In genomic region chr5:115858396-115858795, GRCh38 we compare ENCODE assay signal across 20 cellular contexts. TPM values are rescaled to one million over a fixed set of nuclear protein-coding genes. Genes with fewer than 3 reads are reported as not detected.
DNase-seq lines count a peak whose midpoint lies in the region; ATAC-seq and TF ChIP-seq lines count a peak whose summit lies in the region.
"Had no signal": no experiment of that assay in that cellular context is flagged by ENCODE, and none has a peak within 500 bp of the region (broad histone marks: within the 10 kb centered on the region; RNA-seq: fewer than 3 reads in every experiment).

No MANE protein-coding gene starts in this region.

- no peak overlapping the region for H3K14ac ChIP-seq in H9 (ENCODE audit: insufficient read depth, low read length)

- no peak overlapping the region for H3K18ac ChIP-seq in H9 (ENCODE audit: insufficient read length, low read depth, low read length)

- peaks cover 9% of the 10 kb centered on the region for H3K9me3 Mint-ChIP-seq in activated CD8-positive, alpha-beta memory T cell treated with anti-CD3 and anti-CD28 coated beads, Interleukin-2, amount 10 ng/mL, durations not matched to agents 7 days and 5 days (ENCODE audit: low read depth)
- peaks cover 6 to 7% of the 10 kb centered on the region in 2 experiments for H3K9me3 Mint-ChIP-seq in H9

- no peaks in the 10 kb centered on the region for H3K4me1 ChIP-seq in H9 (ENCODE audit: insufficient read depth, low read length)
- peaks cover 16% of the 10 kb centered on the region for H3K4me1 ChIP-seq in rectal smooth muscle tissue (ENCODE audit: control insufficient read depth, insufficient read depth, low read length)

- CTCF ChIA-PET in activated CD8-positive, alpha-beta memory T cell treated with anti-CD3 and anti-CD28 coated beads, Interleukin-2, amount 10 ng/mL, durations not matched to agents 7 days and 5 days (lab: Charles Lee) = interaction anchor here (1.3 kb wide), 1 partner anchor 15 kb away, joined by 4 read pairs; no protein-coding TSS in a partner anchor

- no peak overlapping the region for H3K56ac ChIP-seq in H9 (ENCODE audit: insufficient read length, low read depth, low read length)

- no peaks in the 10 kb centered on the region for H4K20me1 ChIP-seq in H9 (ENCODE audit: control insufficient read depth, insufficient read depth, insufficient read length)

- no peaks in the 10 kb centered on the region for H3K27me3 ChIP-seq in H9 (ENCODE audit: insufficient read depth, low read length)
- H3K27me3 ChIP-seq in brain microvascular endothelial cell (replicated peaks) = no peaks in the 10 kb centered on the region
- no peaks in the 10 kb centered on the region for H3K27me3 ChIP-seq in rectal smooth muscle tissue (ENCODE audit: control insufficient read depth, insufficient read depth, low read length)
- H3K27me3 ChIP-seq: BLaER1 treated with 17β-estradiol and CSF1 and Interleukin-3, amounts not matched to agents 10 nM and 100 nM had no signal

- no peak overlapping the region for H4K8ac ChIP-seq in H9 (replicated peaks; ENCODE audit: insufficient read length, low read depth, low read length)

- H3K4me3 ChIP-seq in brain microvascular endothelial cell (ENCODE audit: low read depth, low read length) (no peak overlapping the region), rectal smooth muscle tissue (ENCODE audit: low read length) (peak overlapping the region; percentile 3)
- H3K4me3 ChIP-seq: BLaER1 treated with 17β-estradiol and CSF1 and Interleukin-3, amounts not matched to agents 10 nM and 100 nM; left ventricle myocardium inferior had no signal

- H3K23ac ChIP-seq in H9 (ENCODE audit: insufficient read length, low read depth, low read length) = no peak overlapping the region

- no peak for TF ChIP-seq CTCF in H9 (conservative IDR thresholded peaks at IDR 0.05)
- no peak for TF ChIP-seq CTCF in brain microvascular endothelial cell (IDR thresholded peaks at IDR 0.05; ENCODE audit: low read depth, low read length, missing control alignments)

- DNase-seq in activated CD8-positive, alpha-beta memory T cell treated with anti-CD3 and anti-CD28 coated beads, Interleukin-2, amount 10 ng/mL, durations not matched to agents 7 days and 5 days = no peak
- no peak for DNase-seq in activated CD8-positive, alpha-beta memory T cell treated with anti-CD3 and anti-CD28 coated beads, Interleukin-2, amount 50 U/mL, for 48 hours
- no peak for DNase-seq in H9
- DNase-seq in brain microvascular endothelial cell = no peak
- no peak for DNase-seq in cortex of kidney (lab: John Stamatoyannopoulos, UW)
- DNase-seq in iPS-NIHi7 (ENCODE audit: extremely low spot score) = no peak
- DNase-seq: DMS 273 treated with DMSO at 0.1 percent for 48 hours; left ventricle myocardium inferior; NCI-H1092 treated with DMSO at 0.1 percent for 48 hours; NCI-H2081 treated with DMSO at 0.1 percent for 48 hours; nucleus accumbens; stimulated activated CD4-positive, alpha-beta T cell treated with anti-CD3 and anti-CD28 coated beads, Interleukin-15, amount 100 ng/mL, for 24 hours had no signal

- no peak for ATAC-seq in activated CD8-positive, alpha-beta memory T cell treated with anti-CD3 and anti-CD28 coated beads, Interleukin-2, amount 10 ng/mL, durations not matched to agents 7 days and 5 days
- ATAC-seq in HG03139 (IDR thresholded peaks at IDR 0.05; ENCODE audit: unreplicated experiment) = no peak
- ATAC-seq: activated CD4-positive, CD25-positive, alpha-beta regulatory T cell treated with anti-CD3 and anti-CD28 coated beads, Interleukin-2, amount 50 U/mL, for 24 hours had no signal

- H2BK12ac ChIP-seq in H9 (ENCODE audit: insufficient read length, low read depth, low read length) = no peak overlapping the region

- peak overlapping the region; percentile 67 for H3K4me3 Mint-ChIP-seq in activated CD8-positive, alpha-beta memory T cell treated with anti-CD3 and anti-CD28 coated beads, Interleukin-2, amount 10 ng/mL, durations not matched to agents 7 days and 5 days
- no peak overlapping the region for H3K4me3 Mint-ChIP-seq in H9

- peak overlapping the region; percentile 69 for H3K27ac Mint-ChIP-seq in activated CD8-positive, alpha-beta memory T cell treated with anti-CD3 and anti-CD28 coated beads, Interleukin-2, amount 10 ng/mL, durations not matched to agents 7 days and 5 days
- peak overlapping the region in 2 of 3 experiments; percentile 63 to 65; a peak in 2 of 7 replicates for H3K27ac Mint-ChIP-seq in H9
- H3K27ac Mint-ChIP-seq: brain had no signal

- H3K23me2 ChIP-seq in H9 (ENCODE audit: insufficient read length, low read depth, low read length, poor library complexity, severe bottlenecking) = no peaks in the 10 kb centered on the region

- no peak overlapping the region for H2BK15ac ChIP-seq in H9 (ENCODE audit: low read depth, low read length)

- H2BK5ac ChIP-seq in H9 (ENCODE audit: insufficient read length, low read length) = no peak overlapping the region

- peaks cover 2% of the 10 kb centered on the region; the same call in 1 of the 2 replicates for H3K79me2 ChIP-seq in H9 (ENCODE audit: insufficient read depth, low read length)

- H3K36me3 ChIP-seq in brain microvascular endothelial cell (replicated peaks) = peaks cover 2% of the 10 kb centered on the region
- H3K36me3 ChIP-seq in rectal smooth muscle tissue (ENCODE audit: control insufficient read depth, insufficient read depth, low read length) = no peaks in the 10 kb centered on the region

- no peak overlapping the region for H4K5ac ChIP-seq in H9 (ENCODE audit: insufficient read length, low read depth, low read length)

- no peak overlapping the region for H2AFZ ChIP-seq in H9 (ENCODE audit: low read length)

- H3K9me3 ChIP-seq in H9 (ENCODE audit: control insufficient read depth, low read depth, low read length) = no peaks in the 10 kb centered on the region

- H3K4me2 ChIP-seq in H9 (ENCODE audit: insufficient read depth, insufficient read length, low read length) = no peak overlapping the region
- H3K4me2 ChIP-seq: BLaER1 treated with 17β-estradiol and CSF1 and Interleukin-3, amounts not matched to agents 10 nM and 100 nM had no signal

- H3K36me3 Mint-ChIP-seq in activated CD8-positive, alpha-beta memory T cell treated with anti-CD3 and anti-CD28 coated beads, Interleukin-2, amount 10 ng/mL, durations not matched to agents 7 days and 5 days = peaks cover 21% of the 10 kb centered on the region
- H3K36me3 Mint-ChIP-seq in H9 (ENCODE audit: insufficient read depth in 1 of 3, low read depth in 3 of 3) = peaks cover 0 to 19% (median 3%) of the 10 kb centered on the region in 3 experiments; a peak in 6 of 7 replicates

- no peak overlapping the region for H3T11ph ChIP-seq in H9 (ENCODE audit: low read length)

- no peak overlapping the region for H2BK20ac ChIP-seq in H9 (ENCODE audit: low read depth, low read length, poor library complexity, severe bottlenecking)

- no CpG with 5 or more reads among the region's 3 CpGs for WGBS in H9 (ENCODE audit: extremely low coverage, insufficient read length, low lambda C conversion rate)

- peaks cover 16% of the 10 kb centered on the region for H3K4me1 Mint-ChIP-seq in activated CD8-positive, alpha-beta memory T cell treated with anti-CD3 and anti-CD28 coated beads, Interleukin-2, amount 10 ng/mL, durations not matched to agents 7 days and 5 days
- H3K4me1 Mint-ChIP-seq in H9 = peaks cover 25 to 31% of the 10 kb centered on the region in 2 experiments

- no peak overlapping the region for H3K4ac ChIP-seq in H9 (ENCODE audit: low read depth, low read length)

- no peak overlapping the region for H2AK5ac ChIP-seq in H9 (ENCODE audit: insufficient read length, low read length)

- H2BK120ac ChIP-seq in H9 (ENCODE audit: low read depth, low read length, poor library complexity, severe bottlenecking) = no peak overlapping the region

- H4K91ac ChIP-seq in H9 (ENCODE audit: insufficient read length, low read depth, low read length) = no peak overlapping the region

- no peaks in the 10 kb centered on the region for H3K27me3 Mint-ChIP-seq in activated CD8-positive, alpha-beta memory T cell treated with anti-CD3 and anti-CD28 coated beads, Interleukin-2, amount 10 ng/mL, durations not matched to agents 7 days and 5 days
- H3K27me3 Mint-ChIP-seq in H9 (ENCODE audit: low read depth) = no peaks in the 10 kb centered on the region
- H3K27me3 Mint-ChIP-seq: brain had no signal

- H3K27ac ChIP-seq in H9 (ENCODE audit: insufficient read length, low read depth, low read length) (no peak overlapping the region), brain microvascular endothelial cell (peak overlapping the region; percentile 66), rectal smooth muscle tissue (ENCODE audit: low read depth, low read length) (no peak overlapping the region)
- H3K27ac ChIP-seq: BLaER1 treated with 17β-estradiol and CSF1 and Interleukin-3, amounts not matched to agents 10 nM and 100 nM; left ventricle myocardium inferior had no signal

- H3K9ac ChIP-seq in H9 (ENCODE audit: extremely low read depth, insufficient read length, low read length) (no peak overlapping the region), rectal smooth muscle tissue (ENCODE audit: low read length) (no peak overlapping the region)
- H3K9ac ChIP-seq: BLaER1 treated with 17β-estradiol and CSF1 and Interleukin-3, amounts not matched to agents 10 nM and 100 nM had no signal

- peaks cover 3% of the 10 kb centered on the region for H3K79me1 ChIP-seq in H9 (ENCODE audit: insufficient read depth, low read depth, low read length, poor library complexity, severe bottlenecking)

- in situ Hi-C loops in brain microvascular endothelial cell (cut with HindIII; ENCODE audit: low pct_ligation_motif_present, low sequenced_read_pairs) = no loop called here

RNA-seq across cellular contexts. Expression of gene AP3S1, which starts 16.7 kb away (rescaled TPM):
- 10 to 100 TPM; 57.1 to 66.2 TPM for total RNA-seq in activated CD8-positive, alpha-beta memory T cell treated with anti-CD3 and anti-CD28 coated beads, Interleukin-2, amount 10 ng/mL, durations not matched to agents 7 days and 5 days
- total RNA-seq in H9 (2021) = 74.5 and 78.4 TPM in 2 replicates

RNA-seq across cellular contexts. Expression of gene ATG12, which starts 17.0 kb away (rescaled TPM):
- 10 to 100 TPM; 36.5 to 36.9 TPM for total RNA-seq in activated CD8-positive, alpha-beta memory T cell treated with anti-CD3 and anti-CD28 coated beads, Interleukin-2, amount 10 ng/mL, durations not matched to agents 7 days and 5 days
- total RNA-seq in H9 (2021) = 46.3 and 52.9 TPM in 2 replicates

RNA-seq across cellular contexts. Expression of gene CDO1, which starts 41.9 kb away (rescaled TPM):
- total RNA-seq in activated CD8-positive, alpha-beta memory T cell treated with anti-CD3 and anti-CD28 coated beads, Interleukin-2, amount 10 ng/mL, durations not matched to agents 7 days and 5 days = under 1 TPM in 1 of 2 experiments, not detected in 1; 0.30 TPM
- total RNA-seq in H9 (2021) = 11.2 and 12.2 TPM in 2 replicates
- total RNA-seq: A172, G401, NCI-H460 had no signal
